ENCODE assay signal across 9 cellular contexts in the genomic region with DNA sequence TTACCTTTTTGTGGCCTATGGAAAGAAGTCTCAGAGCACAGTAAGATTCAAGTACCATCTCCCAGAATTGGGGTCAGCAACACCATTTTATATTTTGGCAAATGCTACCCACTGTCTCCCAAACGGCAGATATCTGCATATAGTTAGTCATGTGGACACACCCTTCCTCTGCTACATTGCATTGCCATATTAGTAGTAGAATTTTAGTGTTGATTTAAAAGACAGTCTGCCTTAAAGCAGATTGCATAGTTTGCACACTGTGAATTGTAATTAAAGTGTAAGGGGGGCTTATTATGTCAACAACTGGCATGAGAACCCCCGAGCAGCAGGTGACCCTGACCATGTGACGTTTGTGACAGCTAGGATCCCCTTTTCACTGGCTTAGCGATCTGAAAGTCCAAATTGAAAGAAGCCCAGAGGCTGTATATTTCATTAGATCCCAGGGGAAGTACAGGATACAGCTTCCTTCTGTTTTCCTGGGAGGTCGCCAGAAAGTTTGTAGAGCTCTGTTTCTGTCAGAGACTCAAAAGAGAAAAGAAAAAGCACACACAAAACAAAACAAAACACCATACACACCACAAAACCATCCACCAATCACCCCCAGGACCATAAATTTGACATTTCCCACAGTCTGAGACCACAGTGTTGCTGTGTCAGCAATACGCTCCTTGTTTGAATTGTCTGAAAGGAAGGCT.
DNase-seq lines count a peak whose midpoint lies in the region; ATAC-seq, FAIRE-seq and TF ChIP-seq lines count a peak whose summit lies in the region.
"Had no signal": no experiment of that assay in that cellular context is flagged by ENCODE, and none has a peak within 500 bp of the region (broad histone marks: within the 10 kb centered on the region; RNA-seq: fewer than 3 reads in every experiment).

No MANE protein-coding gene starts in this region.

- DNase-seq in NCI-H69 (lab: John Stamatoyannopoulos, UW) (peak; percentile 93), endothelial cell of umbilical vein (ENCODE audit: low read depth, low spot score) (peak; percentile 70), PC-9 (no peak), SW 1271 (lab: John Stamatoyannopoulos, UW) (no peak), NCI-H2107 treated with DMSO at 0.1 percent for 48 hours (lab: John Stamatoyannopoulos, UW; ENCODE audit: unreplicated experiment) (no peak)
- no peak for DNase-seq in natural killer cell treated with Interleukin-12 subunit alpha and Interleukin-12 subunit beta and Interleukin-15 and Interleukin-18, amount 100 ng/mL, for 72 hours (ENCODE audit: low spot score)

- peak overlapping the region; percentile 73 for H3K4me3 Mint-ChIP-seq in natural killer cell treated with Interleukin-12 subunit alpha and Interleukin-12 subunit beta and Interleukin-15 and Interleukin-18, amount 100 ng/mL, for 72 hours

- TF ChIP-seq CTCF in endothelial cell of umbilical vein (IDR thresholded peaks at IDR 0.05; ENCODE audit: extremely low read depth in 1 of 2, insufficient read depth in 1 of 2, low read depth in 1 of 2, low read length in 2 of 2), result no peak
- TF ChIP-seq CTCF in PC-9 (conservative IDR thresholded peaks at IDR 0.05), result no peak

- peak overlapping the region; percentile 35 for H2AFZ ChIP-seq in endothelial cell of umbilical vein (ENCODE audit: low read depth, low read length)
- no peak overlapping the region for H2AFZ ChIP-seq in PC-9

- peaks cover 23 to 27% of the 10 kb centered on the region in 2 donors for H3K4me1 Mint-ChIP-seq in natural killer cell treated with Interleukin-12 subunit alpha and Interleukin-12 subunit beta and Interleukin-15 and Interleukin-18, amount 100 ng/mL, for 72 hours (ENCODE audit: low read depth in 2 of 2)

- CTCF ChIA-PET in endothelial cell of umbilical vein (lab: Charles Lee) (interaction anchor here (0.8 to 1.6 kb wide), 5 partner anchors 10 to 205 kb away, joined by 3 to 15 read pairs (median 3); no protein-coding TSS in a partner anchor), PC-9 (lab: Charles Lee) (interaction anchor here (0.6 kb wide), 1 partner anchor 406 kb away, joined by 13 read pairs; no protein-coding TSS in a partner anchor)

- H3K27ac Mint-ChIP-seq in natural killer cell treated with Interleukin-12 subunit alpha and Interleukin-12 subunit beta and Interleukin-15 and Interleukin-18, amount 100 ng/mL, for 72 hours, result peak overlapping the region in 1 of 2 donors; percentile 21

- H3K36me3 ChIP-seq in BLaER1 (no peaks in the 10 kb centered on the region), endothelial cell of umbilical vein (ENCODE audit: control insufficient read depth in 2 of 2, extremely low read depth in 1 of 2, insufficient read depth in 2 of 2, low read length in 2 of 2) (no peaks in the 10 kb centered on the region), PC-9 (ENCODE audit: low read depth) (no peaks in the 10 kb centered on the region)

- H3K4me3 ChIP-seq in BLaER1, result peak overlapping the region; percentile 58
- H3K4me3 ChIP-seq in endothelial cell of umbilical vein (replicated peaks in 1 of 3; ENCODE audit: insufficient read depth in 1 of 3, low read depth in 1 of 3, low read length in 3 of 3), result peak overlapping the region in 1 of 3 experiments; percentile 64
- no peak overlapping the region for H3K4me3 ChIP-seq in PC-9

- no peaks in the 10 kb centered on the region for H3K9me3 Mint-ChIP-seq in natural killer cell treated with Interleukin-12 subunit alpha and Interleukin-12 subunit beta and Interleukin-15 and Interleukin-18, amount 100 ng/mL, for 72 hours

- intact Hi-C loops in endothelial cell of umbilical vein (cut with micrococcal nuclease), result no loop called here
- intact Hi-C loops in PC-9 (cut with micrococcal nuclease; ENCODE audit: unreplicated experiment), result no loop called here

- no peaks in the 10 kb centered on the region for H3K9me2 ChIP-seq in PC-9 (ENCODE audit: insufficient read depth)

- H3K9ac ChIP-seq in BLaER1 (peak overlapping the region; percentile 66), endothelial cell of umbilical vein (replicated peaks; ENCODE audit: extremely low read depth, insufficient read depth, low read length) (peak overlapping the region; percentile 64)

- H3K36me3 Mint-ChIP-seq in natural killer cell treated with Interleukin-12 subunit alpha and Interleukin-12 subunit beta and Interleukin-15 and Interleukin-18, amount 100 ng/mL, for 72 hours, result no peaks in the 10 kb centered on the region

- BruUV-seq in endothelial cell of umbilical vein (replicated peaks; lab: Mats Ljungman, UMichigan) (no TSS peak), PC-9 (replicated peaks; lab: Mats Ljungman, UMichigan) (no TSS peak)

- no peaks in the 10 kb centered on the region for H3K9me1 ChIP-seq in endothelial cell of umbilical vein (replicated peaks; ENCODE audit: control insufficient read depth, extremely low read depth, insufficient read depth, low read length)

- no peaks in the 10 kb centered on the region for H3K9me3 ChIP-seq in BLaER1
- H3K9me3 ChIP-seq in endothelial cell of umbilical vein (replicated peaks; ENCODE audit: control insufficient read depth, insufficient read depth, low read length), result no peaks in the 10 kb centered on the region
- H3K9me3 ChIP-seq in PC-9 (ENCODE audit: insufficient read depth, low read depth), result no peaks in the 10 kb centered on the region

- POLR2A ChIA-PET in endothelial cell of umbilical vein (lab: Charles Lee) (no interaction called here), PC-9 (lab: Charles Lee; ENCODE audit: unreplicated experiment) (interaction anchor here (0.6 kb wide), 1 partner anchor 28 kb away, joined by 4 read pairs; no protein-coding TSS in a partner anchor)

- no peak for FAIRE-seq in endothelial cell of umbilical vein (lab: Jason Lieb, UNC)
- FAIRE-seq: GM18507 had no signal

- H3K27ac ChIP-seq in BLaER1 (peak overlapping the region; percentile 69), endothelial cell of umbilical vein (ENCODE audit: insufficient read depth, low read depth, low read length) (peak overlapping the region; percentile 59), PC-9 (no peak overlapping the region)

- H3K27me3 ChIP-seq in BLaER1, result no peaks in the 10 kb centered on the region
- H3K27me3 ChIP-seq in endothelial cell of umbilical vein (ENCODE audit: control insufficient read depth in 2 of 2, insufficient read depth in 2 of 2, low read length in 2 of 2), result no peaks in the 10 kb centered on the region
- no peaks in the 10 kb centered on the region for H3K27me3 ChIP-seq in PC-9 (ENCODE audit: insufficient read depth, low read depth)

- peaks cover 5% of the 10 kb centered on the region for H3K79me2 ChIP-seq in endothelial cell of umbilical vein (ENCODE audit: control insufficient read depth, insufficient read depth, low read length)
- peaks cover 29% of the 10 kb centered on the region for H3K79me2 ChIP-seq in PC-9 (ENCODE audit: low read depth)

- H4K20me1 ChIP-seq in BLaER1 (no peaks in the 10 kb centered on the region), endothelial cell of umbilical vein (replicated peaks; ENCODE audit: control insufficient read depth, extremely low read depth, insufficient read depth, low read length) (no peaks in the 10 kb centered on the region), PC-9 (ENCODE audit: insufficient read depth) (no peaks in the 10 kb centered on the region)

- peaks cover 7% of the 10 kb centered on the region; the same call in 1 of the 2 replicates for H3F3A ChIP-seq in PC-9 (ENCODE audit: insufficient read depth, low read depth)

- H3K4me1 ChIP-seq in BLaER1 (peaks cover 66% of the 10 kb centered on the region), endothelial cell of umbilical vein (ENCODE audit: control insufficient read depth, extremely low read depth, insufficient read depth, low read length) (peaks cover 17% of the 10 kb centered on the region), PC-9 (replicated peaks; ENCODE audit: insufficient read depth) (peaks cover 22% of the 10 kb centered on the region)

- TF ChIP-seq POLR2A in endothelial cell of umbilical vein (IDR thresholded peaks at IDR 0.05; ENCODE audit: low read depth, low read length), result no peak

- peak overlapping the region; percentile 88 for H3K4me2 ChIP-seq in BLaER1
- peak overlapping the region; percentile 87 for H3K4me2 ChIP-seq in endothelial cell of umbilical vein (ENCODE audit: insufficient read depth, low read length)
- H3K4me2 ChIP-seq in PC-9, result no peak overlapping the region

- ATAC-seq in natural killer cell treated with Interleukin-12 subunit alpha and Interleukin-12 subunit beta and Interleukin-15 and Interleukin-18, amount 100 ng/mL, for 72 hours, result peak; percentile 60 to 81
- no peak for ATAC-seq in GM19452 (IDR thresholded peaks at IDR 0.05; ENCODE audit: unreplicated experiment)

- dilution Hi-C loops in endothelial cell of umbilical vein (cut with MboI; ENCODE audit: extremely low pct_ligation_motif_present, low sequenced_read_pairs), result no loop called here

- H3K27me3 Mint-ChIP-seq in natural killer cell treated with Interleukin-12 subunit alpha and Interleukin-12 subunit beta and Interleukin-15 and Interleukin-18, amount 100 ng/mL, for 72 hours, result peaks cover 13 to 25% of the 10 kb centered on the region in 2 donors

TF ChIP-seq in endothelial cell of umbilical vein, 7 proteins besides CTCF, POLR2A, EP300 and RAD21:
- TF ChIP-seq GATA2 (IDR thresholded peaks at IDR 0.05; ENCODE audit: insufficient read depth, insufficient read length, low read depth, low read length) (no peak), FOS (IDR thresholded peaks at IDR 0.05; ENCODE audit: borderline replicate concordance, insufficient read depth, low read length) (no peak), JUN (IDR thresholded peaks at IDR 0.05; ENCODE audit: borderline replicate concordance, insufficient read depth, insufficient read length, low read depth) (no peak), EZH2 (IDR thresholded peaks at IDR 0.05; ENCODE audit: borderline replicate concordance, low read depth, low read length, severe bottlenecking) (no peak), POLR2AphosphoS5 (IDR thresholded peaks at IDR 0.05; ENCODE audit: insufficient read depth, low read depth, low read length) (no peak), MYC (IDR thresholded peaks at IDR 0.05; ENCODE audit: low read depth, low read length) (no peak)
- TF ChIP-seq, protein P1, sequence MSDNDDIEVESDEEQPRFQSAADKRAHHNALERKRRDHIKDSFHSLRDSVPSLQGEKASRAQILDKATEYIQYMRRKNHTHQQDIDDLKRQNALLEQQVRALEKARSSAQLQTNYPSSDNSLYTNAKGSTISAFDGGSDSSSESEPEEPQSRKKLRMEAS (IDR thresholded peaks at IDR 0.05; ENCODE audit: insufficient read depth, insufficient read length), result no peak

Comparison
In these comparisons a context has a peak if more than half of its experiments do, and no peak if none do; other contexts are left out.
1. DNase-seq: peak in NCI-H69 (single experiment) and endothelial cell of umbilical vein (single experiment); none in natural killer cell treated with Interleukin-12 subunit alpha and Interleukin-12 subunit beta and Interleukin-15 and Interleukin-18, amount 100 ng/mL, for 72 hours (single experiment), PC-9 (0 of 2), SW 1271 (0 of 2) and NCI-H2107 treated with DMSO at 0.1 percent for 48 hours (single experiment).